In genomic region chr21:43321611-43322010, GRCh38 we compare ENCODE assay signal across 25 cellular contexts.
"Had no signal": no experiment of that assay in that cellular context is flagged by ENCODE, and none has a peak within 500 bp of the region (broad histone marks: within the 10 kb centered on the region; RNA-seq: fewer than 3 reads in every experiment).

No MANE protein-coding gene starts in this region.

- H3K27ac Mint-ChIP-seq: activated CD4-positive, alpha-beta T cell treated with anti-CD3 and anti-CD28 coated beads, Interleukin-2, amount 10 ng/mL, durations not matched to agents 24 days and 14 days; activated CD8-positive, alpha-beta T cell treated with anti-CD3 and anti-CD28 coated beads for 36 hours; activated T-cell treated with anti-CD3 and anti-CD28 coated beads, Interleukin-2, amount 50 U/mL, for 72 hours; activated T-helper 17 cell treated with anti-CD3 and anti-CD28 coated beads, Interleukin-2, amount 50 U/mL, for 72 hours had no signal

- ATAC-seq: activated T-cell treated with anti-CD3 and anti-CD28 coated beads, Interleukin-2, amount 50 U/mL, for 72 hours; activated T-helper 17 cell treated with anti-CD3 and anti-CD28 coated beads, Interleukin-2, amount 50 U/mL, for 72 hours; Panc1 had no signal

- H3K9me3 Mint-ChIP-seq: activated CD4-positive, alpha-beta T cell treated with anti-CD3 and anti-CD28 coated beads, Interleukin-2, amount 10 ng/mL, durations not matched to agents 24 days and 14 days; activated CD8-positive, alpha-beta T cell treated with anti-CD3 and anti-CD28 coated beads for 36 hours; activated T-helper 17 cell treated with anti-CD3 and anti-CD28 coated beads, Interleukin-2, amount 50 U/mL, for 72 hours had no signal

- H3K4me1 ChIP-seq: adrenal gland had no signal

- DNase-seq: activated CD4-positive, alpha-beta T cell treated with anti-CD3 and anti-CD28 coated beads, Interleukin-2, amount 10 ng/mL, durations not matched to agents 24 days and 14 days; activated CD4-positive, alpha-beta T cell treated with anti-CD3 and anti-CD28 coated beads, Interleukin-2, amount 50 U/mL, for 4 hours; activated effector memory CD4-positive, alpha-beta T cell treated with anti-CD3 and anti-CD28 coated beads, Interleukin-2, amount 50 U/mL, for 16 hours; activated naive CD4-positive, alpha-beta T cell; activated naive CD4-positive, alpha-beta T cell treated with anti-CD3 and anti-CD28 coated beads, Interleukin-2, amount 50 U/mL, for 16 hours; activated T-cell treated with anti-CD3 and anti-CD28 coated beads, Interleukin-2, amount 50 U/mL, for 1 hour; activated T-cell treated with anti-CD3 and anti-CD28 coated beads, Interleukin-2, amount 50 U/mL, for 72 hours; adrenal gland; brain microvascular endothelial cell; MM.1S; MV-4-11; NCI-H1092; NCI-H1436 treated with DMSO at 0.1 percent for 48 hours; NCI-H1694 treated with DMSO at 0.1 percent for 48 hours; NCI-H2029; NCI-H345; NCI-H524 treated with DMSO at 0.1 percent for 48 hours; SW 1271; T-helper 1 cell; T-helper 2 cell; T-helper 9 cell had no signal

- H3K4me3 ChIP-seq: adrenal gland had no signal

- H3K9me3 ChIP-seq: adrenal gland had no signal

- H3K36me3 ChIP-seq: adrenal gland, brain microvascular endothelial cell had no signal

- H3K4me3 Mint-ChIP-seq: activated CD4-positive, alpha-beta T cell treated with anti-CD3 and anti-CD28 coated beads, Interleukin-2, amount 10 ng/mL, durations not matched to agents 24 days and 14 days; activated CD8-positive, alpha-beta T cell treated with anti-CD3 and anti-CD28 coated beads for 36 hours; activated T-cell treated with anti-CD3 and anti-CD28 coated beads, Interleukin-2, amount 50 U/mL, for 72 hours; activated T-helper 17 cell treated with anti-CD3 and anti-CD28 coated beads, Interleukin-2, amount 50 U/mL, for 72 hours; central memory CD8-positive, alpha-beta T cell had no signal

- H3K27me3 Mint-ChIP-seq: activated CD4-positive, alpha-beta T cell treated with anti-CD3 and anti-CD28 coated beads, Interleukin-2, amount 10 ng/mL, durations not matched to agents 24 days and 14 days; activated CD8-positive, alpha-beta T cell treated with anti-CD3 and anti-CD28 coated beads for 36 hours had no signal

- H3K4me1 Mint-ChIP-seq: activated T-helper 17 cell treated with anti-CD3 and anti-CD28 coated beads, Interleukin-2, amount 50 U/mL, for 72 hours; central memory CD8-positive, alpha-beta T cell had no signal

- H3K27me3 ChIP-seq: adrenal gland, brain microvascular endothelial cell had no signal
